Comparison of ENCODE assay signal across 28 cellular contexts in the genomic region with DNA sequence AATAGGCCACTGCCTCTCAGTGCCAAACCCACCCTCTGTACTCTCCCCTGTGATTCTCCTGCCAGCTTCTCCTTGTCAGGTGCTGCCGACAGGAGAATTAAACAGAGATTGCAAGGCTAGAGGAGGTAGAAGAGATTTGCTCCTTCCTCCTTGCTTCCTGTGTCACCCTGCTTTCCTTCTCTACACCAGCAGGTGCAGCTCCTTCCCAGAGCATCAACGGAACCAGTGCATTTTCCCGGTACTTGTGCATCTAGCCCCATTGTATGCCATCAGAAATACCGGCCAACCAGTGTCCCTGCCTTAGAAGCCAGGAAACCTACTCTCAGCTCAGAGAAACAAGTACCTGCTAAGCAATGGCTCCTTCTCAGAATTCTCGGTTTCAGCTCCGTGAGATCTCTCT.
"Had no signal": no experiment of that assay in that cellular context is flagged by ENCODE, and none has a peak within 500 bp of the region (broad histone marks: within the 10 kb centered on the region; RNA-seq: fewer than 3 reads in every experiment).

No MANE protein-coding gene starts in this region.

- ATAC-seq: esophagus mucosa; gastrocnemius medialis; left cardiac atrium; left lung; naive thymus-derived CD4-positive, alpha-beta T cell; right lobe of liver; stimulated activated naive CD8-positive, alpha-beta T cell treated with anti-CD3 and anti-CD28 coated beads, Interleukin-15, amount 100 ng/mL, for 72 hours had no signal

- H3K36me3 Mint-ChIP-seq: naive thymus-derived CD4-positive, alpha-beta T cell had no signal

- FAIRE-seq: colon, islet of Langerhans, small intestine had no signal

- H3K36me3 ChIP-seq: gastrocnemius medialis, left lung, ovary, right lobe of liver, suprapubic skin, thyroid gland had no signal

- DNase-seq: dorsolateral prefrontal cortex; effector CD4-positive, alpha-beta T cell; foreskin fibroblast; gastrocnemius medialis; head of caudate nucleus; left cardiac atrium; left lung; mesenchymal stem cell; midbrain; naive thymus-derived CD4-positive, alpha-beta T cell; occipital lobe; ovary; posterior cingulate gyrus; right lobe of liver; small intestine; stimulated activated CD4-positive, alpha-beta T cell treated with anti-CD3 and anti-CD28 coated beads, Interleukin-1b, Interleukin-23, amount 100 ng/mL, for 48 hours; stimulated activated CD4-positive, alpha-beta T cell treated with anti-CD3 and anti-CD28 coated beads, Interleukin-4, amount 100 ng/mL, for 1 hour; stimulated activated CD8-positive, alpha-beta memory T cell treated with anti-CD3 and anti-CD28 coated beads, Interleukin-4, amount 100 ng/mL, for 48 hours; stimulated activated naive CD4-positive, alpha-beta T cell; stimulated activated naive CD8-positive, alpha-beta T cell treated with anti-CD3 and anti-CD28 coated beads, Interleukin-15, amount 100 ng/mL, for 72 hours; thyroid gland; trophoblast cell had no signal

- H3K4me3 ChIP-seq: dorsolateral prefrontal cortex, gastrocnemius medialis, left lung, ovary, right lobe of liver, suprapubic skin, thyroid gland had no signal

- H3K4me1 ChIP-seq: gastrocnemius medialis, left lung, right lobe of liver, suprapubic skin, thyroid gland had no signal

- H3K4me1 Mint-ChIP-seq: naive thymus-derived CD4-positive, alpha-beta T cell; nephron; stimulated activated naive CD8-positive, alpha-beta T cell treated with anti-CD3 and anti-CD28 coated beads, Interleukin-15, amount 100 ng/mL, for 72 hours had no signal

- H3K27ac ChIP-seq: dorsolateral prefrontal cortex, epithelial cell of prostate, gastrocnemius medialis, left lung, ovary, right lobe of liver, suprapubic skin, thyroid gland had no signal

- H3K9me3 ChIP-seq: gastrocnemius medialis, left lung, ovary, right lobe of liver, suprapubic skin, thyroid gland had no signal

- H3K27ac Mint-ChIP-seq: naive thymus-derived CD4-positive, alpha-beta T cell; nephron; stimulated activated naive CD8-positive, alpha-beta T cell treated with anti-CD3 and anti-CD28 coated beads, Interleukin-15, amount 100 ng/mL, for 72 hours had no signal

- H3K27me3 ChIP-seq: gastrocnemius medialis, left lung, ovary, right lobe of liver, suprapubic skin, thyroid gland had no signal

- H3K4me3 Mint-ChIP-seq: naive thymus-derived CD4-positive, alpha-beta T cell; nephron; stimulated activated naive CD8-positive, alpha-beta T cell treated with anti-CD3 and anti-CD28 coated beads, Interleukin-15, amount 100 ng/mL, for 72 hours had no signal

- H3K9me3 Mint-ChIP-seq: nephron; stimulated activated naive CD8-positive, alpha-beta T cell treated with anti-CD3 and anti-CD28 coated beads, Interleukin-15, amount 100 ng/mL, for 72 hours had no signal
